ENCODE assay signal across 9 cellular contexts in the genomic region with DNA sequence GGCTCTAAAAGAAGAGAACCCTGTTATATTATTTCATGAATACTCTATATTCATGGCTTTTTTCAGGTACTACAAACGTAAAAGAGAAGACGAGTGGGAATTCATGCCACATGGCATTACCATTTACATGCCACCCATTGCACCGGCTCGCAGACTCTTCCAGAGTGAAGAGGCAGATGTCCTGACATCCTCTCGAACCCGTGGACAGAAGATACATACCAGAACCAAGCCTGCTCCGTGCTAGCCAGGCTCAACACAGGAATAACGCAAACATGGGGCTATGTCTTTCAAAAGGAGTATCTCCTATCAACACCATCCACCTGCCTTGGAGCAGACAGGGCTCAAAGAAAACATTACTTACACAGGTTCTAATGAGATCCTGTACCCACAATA.
DNase-seq lines count a peak whose midpoint lies in the region; ATAC-seq, FAIRE-seq and TF ChIP-seq lines count a peak whose summit lies in the region.
"Had no signal": no experiment of that assay in that cellular context is flagged by ENCODE, and none has a peak within 500 bp of the region (broad histone marks: within the 10 kb centered on the region; RNA-seq: fewer than 3 reads in every experiment).

No MANE protein-coding gene starts in this region.

- H3K4me3 ChIP-seq in SJSA1 = no peak overlapping the region
- H3K4me3 ChIP-seq in esophagus (ENCODE audit: low read depth in 1 of 2, low read length in 2 of 2) = no peak overlapping the region
- no peak overlapping the region for H3K4me3 ChIP-seq in small intestine (ENCODE audit: low read depth in 1 of 2, low read length in 2 of 2)
- H3K4me3 ChIP-seq: lung had no signal

- H3K36me3 ChIP-seq in SJSA1 (peaks cover 13% of the 10 kb centered on the region), esophagus (ENCODE audit: control insufficient read depth in 2 of 2, insufficient read depth in 2 of 2, low read length in 1 of 2) (peaks cover 0 to 4% of the 10 kb centered on the region in 2 donors), small intestine (ENCODE audit: control insufficient read depth in 2 of 2, insufficient read depth in 2 of 2, low read length in 2 of 2) (no peaks in the 10 kb centered on the region)

- H3K4me1 ChIP-seq in SJSA1 (replicated peaks) = peaks cover 25% of the 10 kb centered on the region
- peaks cover 0 to 7% of the 10 kb centered on the region in 2 donors for H3K4me1 ChIP-seq in esophagus (ENCODE audit: control insufficient read depth in 2 of 2, insufficient read depth in 2 of 2, low read length in 1 of 2)
- H3K4me1 ChIP-seq in small intestine (ENCODE audit: control insufficient read depth in 2 of 2, insufficient read depth in 1 of 2, low read depth in 1 of 2, low read length in 1 of 2) = peaks cover 14 to 16% of the 10 kb centered on the region in 2 donors

- no peak for TF ChIP-seq CTCF in GM13976 (IDR thresholded peaks at IDR 0.05; ENCODE audit: borderline replicate concordance, control extremely low read depth, extremely low read depth, insufficient read depth, missing control alignments)

- H3K27ac ChIP-seq in SJSA1 = peak overlapping the region; percentile 98
- peak overlapping the region; percentile 87 to 93 for H3K27ac ChIP-seq in esophagus (ENCODE audit: low read depth in 2 of 2, low read length in 1 of 2)
- peak overlapping the region; percentile 8 to 65 for H3K27ac ChIP-seq in small intestine (ENCODE audit: low read depth in 1 of 2, low read length in 1 of 2)

- no peak for FAIRE-seq in small intestine (lab: Jason Lieb, UNC)

- H3K9me3 ChIP-seq in SJSA1 (replicated peaks) (no peaks in the 10 kb centered on the region), esophagus (ENCODE audit: control insufficient read depth in 2 of 2, insufficient read depth in 1 of 2, low read depth in 1 of 2, low read length in 1 of 2) (no peaks in the 10 kb centered on the region), small intestine (ENCODE audit: control insufficient read depth, low read depth) (no peaks in the 10 kb centered on the region)

- in situ Hi-C loops in GM13976 (cut with MboI; ENCODE audit: low sequenced_read_pairs, unreplicated experiment) = no loop called here

- DNase-seq in GM13976 (ENCODE audit: low spot score) (peak; percentile 38), SJSA1 (ENCODE audit: low read depth in 1 of 2, low spot score in 2 of 2) (no peak), small intestine (no peak), DMS 273 treated with DMSO at 0.1 percent for 48 hours (lab: John Stamatoyannopoulos, UW) (no peak), GF-D8 (lab: John Stamatoyannopoulos, UW) (no peak)

- 88 to 91% methylated on average over 8 of the region's 8 CpGs for WGBS in esophagus, 2 donors
- WGBS in small intestine, 3 donors = 92 to 94% (median 93%) methylated on average over 8 of the region's 8 CpGs

- H3K27me3 ChIP-seq in SJSA1 (replicated peaks) (no peaks in the 10 kb centered on the region), esophagus (ENCODE audit: control insufficient read depth in 1 of 2, insufficient read depth in 2 of 2, low read length in 2 of 2) (no peaks in the 10 kb centered on the region), small intestine (ENCODE audit: control insufficient read depth in 2 of 2, insufficient read depth in 2 of 2, low read length in 2 of 2) (no peaks in the 10 kb centered on the region)

- ATAC-seq in GM18517 (IDR thresholded peaks at IDR 0.05; ENCODE audit: unreplicated experiment) (no peak), GM19328 (IDR thresholded peaks at IDR 0.05; ENCODE audit: unreplicated experiment) (no peak)

Comparison
In these comparisons a context has a peak if more than half of its experiments do, and no peak if none do; other contexts are left out.
1. H3K27ac ChIP-seq: peak in every context shown above with its lines; median percentile 98 in SJSA1; 90 in esophagus; 36 in small intestine.